ENCODE assay signal across 8 cellular contexts in the genomic region with DNA sequence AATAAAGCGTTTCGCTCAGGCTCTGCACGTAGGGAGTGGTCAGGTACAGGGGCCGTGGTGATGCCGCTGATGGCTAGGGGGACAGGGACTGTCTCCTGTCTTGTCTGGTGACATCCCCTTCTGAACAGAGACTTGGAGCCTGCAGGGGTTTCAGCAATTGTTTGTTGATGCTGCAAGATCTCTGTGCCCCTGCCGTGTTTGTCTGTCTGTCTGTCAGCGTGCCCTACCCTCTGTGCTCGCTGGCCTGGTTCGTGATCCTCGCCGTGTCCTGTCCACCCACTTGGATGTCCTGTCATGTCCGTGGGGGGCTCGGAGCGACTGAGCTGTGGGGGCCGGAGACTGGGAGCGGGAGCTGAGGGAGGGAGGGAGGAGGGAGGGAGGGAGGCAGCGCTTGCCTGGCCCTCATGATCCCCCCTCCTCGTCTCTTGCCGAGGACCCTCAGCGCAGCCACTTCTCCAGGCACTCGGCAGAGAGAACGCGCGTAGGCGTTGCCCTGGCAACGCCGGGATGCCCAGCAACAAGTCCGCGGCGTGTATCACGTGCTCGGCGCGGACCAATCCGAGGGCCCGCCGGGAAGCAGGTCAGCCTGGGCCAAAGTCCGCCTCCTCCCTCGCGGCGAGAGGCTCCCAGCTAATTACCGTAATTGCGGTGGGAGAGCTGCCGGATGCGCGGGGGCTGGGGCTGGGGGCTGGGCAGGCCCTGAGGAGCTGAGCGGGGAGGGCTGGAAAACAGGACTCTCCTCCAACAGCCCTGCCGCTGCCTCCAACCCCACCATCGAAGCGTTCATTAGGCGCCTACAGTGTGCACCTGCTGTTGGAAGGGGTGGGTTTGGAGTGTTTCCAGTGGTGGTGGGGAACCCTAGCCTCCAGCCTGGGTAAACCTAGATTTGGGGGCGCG. TPM values are rescaled to one million over a fixed set of nuclear protein-coding genes. Genes with fewer than 3 reads are reported as not detected.
DNase-seq lines count a peak whose midpoint lies in the region; ATAC-seq and TF ChIP-seq lines count a peak whose summit lies in the region.

No MANE protein-coding gene starts in this region.

- H3K9me3 Mint-ChIP-seq in type B pancreatic cell = no peaks in the 10 kb centered on the region

- no peaks in the 10 kb centered on the region for H3K27me3 ChIP-seq in ascending aorta

- H3K27ac ChIP-seq in ascending aorta = no peak overlapping the region

- peak overlapping the region; percentile 30 to 53 for H3K4me3 ChIP-seq in ascending aorta

- H3K9me3 ChIP-seq in ascending aorta = no peaks in the 10 kb centered on the region

- H3K4me1 ChIP-seq in ascending aorta = peaks cover 0 to 4% of the 10 kb centered on the region in 2 donors

- H3K36me3 Mint-ChIP-seq in type B pancreatic cell = no peaks in the 10 kb centered on the region

- no peaks in the 10 kb centered on the region for H3K36me3 ChIP-seq in ascending aorta

- peaks cover 3% of the 10 kb centered on the region for H3K27me3 Mint-ChIP-seq in type B pancreatic cell

- peaks cover 14% of the 10 kb centered on the region for H3K4me1 Mint-ChIP-seq in type B pancreatic cell (ENCODE audit: unreplicated experiment)

- ATAC-seq in left ventricle myocardium superior = peak; percentile 99

- H3K4me3 Mint-ChIP-seq in type B pancreatic cell = peak overlapping the region; percentile 75

- H3K27ac Mint-ChIP-seq in type B pancreatic cell = no peak overlapping the region

- TF ChIP-seq CTCF in GM20000 (IDR thresholded peaks at IDR 0.05; ENCODE audit: extremely low read depth, missing control alignments) (no peak), ascending aorta (IDR thresholded peaks at IDR 0.05) (no peak), type B pancreatic cell (conservative IDR thresholded peaks at IDR 0.05) (no peak)

- DNase-seq in AG08395 (ENCODE audit: low spot score) = peak; percentile 100
- peak; percentile 96 for DNase-seq in GM20000 (ENCODE audit: low spot score)
- DNase-seq in NCI-H146 treated with DMSO at 0.1 percent for 48 hours (lab: John Stamatoyannopoulos, UW; ENCODE audit: unreplicated experiment) = peak; percentile 74
- DNase-seq in T-helper 22 cell (ENCODE audit: low read depth) = peak; percentile 11
- peak; percentile 40 to 88 for DNase-seq in ascending aorta (ENCODE audit: low spot score in 2 of 2)
- DNase-seq in left ventricle myocardium superior = peak; percentile 95
- DNase-seq in posterior cingulate gyrus = peak; percentile 80 to 99 (median 92)
- DNase-seq in type B pancreatic cell (ENCODE audit: extremely low spot score, unreplicated experiment) = peak; percentile 93

- intact Hi-C loops in ascending aorta (cut with DNase I) (no loop called here), left ventricle myocardium superior (cut with micrococcal nuclease) (no loop called here), posterior cingulate gyrus (cut with DNase I) (no loop called here)

RNA-seq across cellular contexts. Expression of a gene that starts 31.9 kb away (rescaled TPM):
- total RNA-seq in ascending aorta (20.2 TPM), left ventricle myocardium superior (49.6 TPM), type B pancreatic cell (ENCODE audit: low replicate concordance) (13.3 and 13.7 TPM in 2 replicates)

RNA-seq across cellular contexts. Expression of a gene that starts 36.0 kb away (rescaled TPM):
- total RNA-seq in ascending aorta (72.2 TPM), left ventricle myocardium superior (53.9 TPM), type B pancreatic cell (ENCODE audit: low replicate concordance) (42.9 and 47.8 TPM in 2 replicates)

Comparison
In these comparisons a context has a peak if more than half of its experiments do, and no peak if none do; other contexts are left out.
1. DNase-seq: peak in every context shown above with its lines; median percentile 100 in AG08395; 96 in GM20000; 95 in left ventricle myocardium superior; 93 in type B pancreatic cell; 92 in posterior cingulate gyrus; 74 in NCI-H146 treated with DMSO at 0.1 percent for 48 hours; 64 in ascending aorta; 11 in T-helper 22 cell.